In genomic region chr16:66728117-66728787, GRCh38 we compare ENCODE assay signal across 8 cellular contexts. TPM values are rescaled to one million over a fixed set of nuclear protein-coding genes. Genes with fewer than 3 reads are reported as not detected.
DNase-seq lines count a peak whose midpoint lies in the region; ATAC-seq and TF ChIP-seq lines count a peak whose summit lies in the region.

No MANE protein-coding gene starts in this region.

- in situ Hi-C loops in brain microvascular endothelial cell (cut with HindIII; ENCODE audit: low pct_ligation_motif_present, low sequenced_read_pairs) = no loop called here

- peak; percentile 50 for ATAC-seq in HG03442 (IDR thresholded peaks at IDR 0.05; ENCODE audit: unreplicated experiment)
- ATAC-seq in GM19035 (IDR thresholded peaks at IDR 0.05; ENCODE audit: unreplicated experiment) = no peak

- peak; percentile 52 for DNase-seq in DMS153 treated with DMSO at 0.1 percent for 48 hours (lab: John Stamatoyannopoulos, UW; ENCODE audit: unreplicated experiment)
- peak; percentile 67 for DNase-seq in NCI-H82 (lab: John Stamatoyannopoulos, UW)
- DNase-seq in brain microvascular endothelial cell = no peak
- peak; percentile 70 for DNase-seq in iPS-NIHi7 (ENCODE audit: extremely low spot score)
- DNase-seq in substantia nigra (lab: John Stamatoyannopoulos, UW) = peak in 13 of 49 donors; percentile 7 to 62 (median 23)
- DNase-seq in mucosa of gallbladder (ENCODE audit: low spot score) = no peak

- peak; percentile 57 for TF ChIP-seq CTCF in brain microvascular endothelial cell (IDR thresholded peaks at IDR 0.05; ENCODE audit: low read depth, low read length, missing control alignments)

- H3K4me3 ChIP-seq in brain microvascular endothelial cell (ENCODE audit: low read depth, low read length) = no peak overlapping the region

- H3K27ac ChIP-seq in brain microvascular endothelial cell (no peak overlapping the region), substantia nigra (ENCODE audit: low read depth, low read length, poor library complexity, severe bottlenecking) (peak overlapping the region; percentile 24)

- H3K36me3 ChIP-seq in brain microvascular endothelial cell (replicated peaks) = peaks cover 92% of the 10 kb centered on the region

- no peaks in the 10 kb centered on the region for H3K27me3 ChIP-seq in brain microvascular endothelial cell (replicated peaks)

RNA-seq across cellular contexts. Expression of gene DYNC1LI2, which starts 23.2 kb away (rescaled TPM):
- total RNA-seq in mucosa of gallbladder = 151 TPM

RNA-seq across cellular contexts. Expression of gene CMTM4, which starts 31.7 kb away (rescaled TPM):
- 67.9 TPM for total RNA-seq in mucosa of gallbladder

Comparison
In these comparisons a context has a peak if more than half of its experiments do, and no peak if none do; other contexts are left out.
1. DNase-seq: peak in DMS153 treated with DMSO at 0.1 percent for 48 hours (single experiment), NCI-H82 (single experiment) and iPS-NIHi7 (single experiment); none in brain microvascular endothelial cell (single experiment) and mucosa of gallbladder (single experiment).